18 cellular contexts compared by ENCODE assay signal in the genomic region with DNA sequence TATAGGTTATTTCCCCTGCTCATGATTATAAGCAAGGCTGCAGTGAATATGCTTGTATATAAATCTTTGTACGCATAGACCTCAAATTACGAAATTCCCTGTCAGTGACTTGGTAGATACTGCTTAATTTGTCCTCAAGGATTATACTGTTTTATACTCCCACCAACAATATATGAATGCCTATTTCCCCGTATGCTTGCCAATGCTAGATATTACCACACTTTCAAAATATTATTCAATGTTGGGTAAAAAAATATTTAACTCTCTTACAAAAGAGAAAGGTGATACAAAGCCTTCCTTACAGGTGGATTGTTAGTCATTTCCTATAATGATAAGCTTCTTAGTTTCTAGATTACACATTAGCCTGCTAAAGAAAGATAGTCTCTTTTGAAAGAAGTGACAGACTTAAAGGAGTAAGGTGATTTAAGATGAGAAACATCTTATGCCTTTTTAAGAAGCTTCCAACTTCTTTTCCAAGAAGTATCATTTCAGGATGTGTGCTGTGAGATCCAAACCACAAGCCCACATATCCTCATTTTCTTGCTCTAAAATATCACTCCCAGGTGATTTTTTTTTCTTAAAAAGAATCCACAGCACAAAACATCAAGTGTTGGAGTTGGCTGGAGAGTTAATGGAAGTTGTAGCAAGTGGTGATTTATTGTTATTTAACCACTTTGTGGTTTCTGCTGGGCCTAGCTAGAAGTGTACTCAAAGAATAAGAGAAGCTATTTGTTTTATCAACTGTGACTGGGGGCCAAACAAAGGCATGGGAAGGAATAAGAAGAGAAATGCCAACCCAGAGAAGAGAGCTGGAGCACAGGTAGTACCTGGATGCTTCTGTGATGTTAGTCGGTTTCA. TPM values are rescaled to one million over a fixed set of nuclear protein-coding genes. Genes with fewer than 3 reads are reported as not detected.
DNase-seq lines count a peak whose midpoint lies in the region; ATAC-seq and TF ChIP-seq lines count a peak whose summit lies in the region.
"Had no signal": no experiment of that assay in that cellular context is flagged by ENCODE, and none has a peak within 500 bp of the region (broad histone marks: within the 10 kb centered on the region; RNA-seq: fewer than 3 reads in every experiment).

No MANE protein-coding gene starts in this region.

- no peak for DNase-seq in MM.1S
- DNase-seq in RWPE2 (ENCODE audit: low spot score) = no peak
- no peak for DNase-seq in left lung
- no peak for DNase-seq in CD4-positive, alpha-beta T cell
- DNase-seq in GM23248 = no peak
- DNase-seq: activated CD8-positive, alpha-beta memory T cell treated with anti-CD3 and anti-CD28 coated beads, Interleukin-2, amount 50 U/mL, for 48 hours; BE2C; cerebellar nuclear complex; H7; natural killer cell; NCI-H345; psoas muscle had no signal

- H4K20me1 ChIP-seq in DOHH2 (ENCODE audit: control insufficient read depth, insufficient read depth, low read depth, low read length) (no peaks in the 10 kb centered on the region), MM.1S (ENCODE audit: insufficient read depth, low read length) (no peaks in the 10 kb centered on the region), GM23248 (ENCODE audit: insufficient read depth) (no peaks in the 10 kb centered on the region)

- CTCF ChIA-PET in CD4-positive, alpha-beta T cell (lab: Charles Lee) = no interaction called here

- H3K9me3 Mint-ChIP-seq in CD4-positive, alpha-beta T cell = peaks cover 9% of the 10 kb centered on the region

- no peaks in the 10 kb centered on the region for H3K36me3 Mint-ChIP-seq in CD4-positive, alpha-beta T cell (ENCODE audit: low read depth)
- H3K36me3 Mint-ChIP-seq: natural killer cell had no signal

- no peak overlapping the region for H3K27ac Mint-ChIP-seq in CD4-positive, alpha-beta T cell
- H3K27ac Mint-ChIP-seq: natural killer cell; T-helper 2 cell treated with Interferon-gamma antibody and Interleukin-4, amounts not matched to agents 5 μg/mL and 100 μg/mL, for 36 hours had no signal

- 32 to 36% methylated on average over 4 of the region's 4 CpGs for WGBS in GM23248 (ENCODE audit: low coverage in 1 of 2, low lambda C conversion rate in 2 of 2, missing lambda C conversion rate in 2 of 2), 2 experiments

- H3K4me3 Mint-ChIP-seq in CD4-positive, alpha-beta T cell = no peak overlapping the region
- H3K4me3 Mint-ChIP-seq: natural killer cell; T-helper 2 cell treated with Interferon-gamma antibody and Interleukin-4, amounts not matched to agents 5 μg/mL and 100 μg/mL, for 36 hours had no signal

- peak overlapping the region; percentile 63 for H3K4me2 ChIP-seq in DOHH2 (ENCODE audit: low read length)
- peak overlapping the region; percentile 48 for H3K4me2 ChIP-seq in MM.1S (ENCODE audit: low read depth, low read length)
- no peak overlapping the region for H3K4me2 ChIP-seq in GM23248 (ENCODE audit: unreplicated experiment)

- POLR2A ChIA-PET in CD4-positive, alpha-beta T cell (lab: Charles Lee) = no interaction called here

- H3F3A ChIP-seq in DOHH2 (ENCODE audit: control insufficient read depth, insufficient read depth) (no peaks in the 10 kb centered on the region), MM.1S (ENCODE audit: insufficient read depth, low read length) (peaks cover 14% of the 10 kb centered on the region; the same call in 1 of the 2 replicates), GM23248 (ENCODE audit: insufficient read depth) (no peaks in the 10 kb centered on the region)

- H3K27me3 ChIP-seq in DOHH2 (ENCODE audit: control insufficient read depth, low read length) (no peaks in the 10 kb centered on the region), MM.1S (replicated peaks; ENCODE audit: insufficient read depth, low read length) (no peaks in the 10 kb centered on the region), RWPE2 (ENCODE audit: insufficient read depth, poor library complexity, severe bottlenecking) (no peaks in the 10 kb centered on the region), left lung (peaks cover 0 to 15% of the 10 kb centered on the region in 2 donors), GM23248 (replicated peaks; ENCODE audit: insufficient read depth) (0 out of 2 replicates have a peak, but pooled peaks cover 4% of the 10 kb centered on the region)
- H3K27me3 ChIP-seq in CD4-positive, alpha-beta T cell (ENCODE audit: control insufficient read depth, insufficient read depth, low read length) = peaks cover 9% of the 10 kb centered on the region
- H3K27me3 ChIP-seq: BE2C had no signal

- in situ Hi-C loops in GM23248 (cut with MboI) = no loop called here

- no peaks in the 10 kb centered on the region for H3K79me2 ChIP-seq in DOHH2 (ENCODE audit: control insufficient read depth, low read length)
- peaks cover 98% of the 10 kb centered on the region for H3K79me2 ChIP-seq in MM.1S (ENCODE audit: low read length)
- no peaks in the 10 kb centered on the region for H3K79me2 ChIP-seq in GM23248 (ENCODE audit: insufficient read depth)

- ATAC-seq in RWPE2 (ENCODE audit: low read depth) = peak; percentile 68
- peak; percentile 70 for ATAC-seq in left lung
- ATAC-seq in CD4-positive, alpha-beta T cell (ENCODE audit: poor library complexity) = no peak
- no peak for ATAC-seq in GM21786 (IDR thresholded peaks at IDR 0.05; ENCODE audit: unreplicated experiment)
- ATAC-seq: natural killer cell, psoas muscle had no signal

- H3K4me1 ChIP-seq in DOHH2 (ENCODE audit: control insufficient read depth, low read length) (peaks cover 30% of the 10 kb centered on the region), MM.1S (ENCODE audit: low read length) (peaks cover 49% of the 10 kb centered on the region), RWPE2 (ENCODE audit: insufficient read depth, poor library complexity, severe bottlenecking) (peaks cover 25% of the 10 kb centered on the region), left lung (no peaks in the 10 kb centered on the region), GM23248 (ENCODE audit: insufficient read depth) (no peaks in the 10 kb centered on the region)
- H3K4me1 ChIP-seq: BE2C, psoas muscle had no signal

- no peak overlapping the region for H3K4me3 ChIP-seq in DOHH2 (ENCODE audit: low read length)
- no peak overlapping the region for H3K4me3 ChIP-seq in MM.1S (ENCODE audit: low read length)
- no peak overlapping the region for H3K4me3 ChIP-seq in RWPE2 (ENCODE audit: severe bottlenecking)
- no peak overlapping the region for H3K4me3 ChIP-seq in left lung
- no peak overlapping the region for H3K4me3 ChIP-seq in GM23248
- H3K4me3 ChIP-seq: psoas muscle had no signal

- peaks cover 5% of the 10 kb centered on the region for H3K4me1 Mint-ChIP-seq in CD4-positive, alpha-beta T cell (ENCODE audit: low read depth)
- H3K4me1 Mint-ChIP-seq: natural killer cell had no signal

- H3K9ac ChIP-seq in MM.1S (ENCODE audit: low read length) (peak overlapping the region; percentile 11; the same call in 1 of the 2 replicates), GM23248 (no peak overlapping the region)

- no peak overlapping the region for H3K27ac ChIP-seq in DOHH2 (ENCODE audit: low read depth, low read length)
- H3K27ac ChIP-seq in MM.1S (ENCODE audit: low read length) = peak overlapping the region; percentile 67
- peak overlapping the region; percentile 25 for H3K27ac ChIP-seq in RWPE2 (ENCODE audit: poor library complexity, severe bottlenecking)
- no peak overlapping the region for H3K27ac ChIP-seq in left lung
- no peak overlapping the region for H3K27ac ChIP-seq in CD4-positive, alpha-beta T cell (ENCODE audit: low read depth, low read length)
- no peak overlapping the region for H3K27ac ChIP-seq in GM23248
- H3K27ac ChIP-seq: psoas muscle had no signal

- H3K27me3 Mint-ChIP-seq in CD4-positive, alpha-beta T cell = peaks cover 12% of the 10 kb centered on the region

- intact Hi-C loops in left lung (cut with DNase I) = no loop called here
- intact Hi-C loops in CD4-positive, alpha-beta T cell (cut with DNase I, micrococcal nuclease) = no loop called here

- peaks cover 8% of the 10 kb centered on the region for H3K9me3 ChIP-seq in DOHH2 (ENCODE audit: control insufficient read depth, insufficient read depth, low read length)
- H3K9me3 ChIP-seq in MM.1S (replicated peaks; ENCODE audit: insufficient read depth, low read length) = no peaks in the 10 kb centered on the region
- no peaks in the 10 kb centered on the region for H3K9me3 ChIP-seq in RWPE2 (ENCODE audit: severe bottlenecking)
- H3K9me3 ChIP-seq in left lung = no peaks in the 10 kb centered on the region
- H3K9me3 ChIP-seq in CD4-positive, alpha-beta T cell (ENCODE audit: control insufficient read depth, low read length) = no peaks in the 10 kb centered on the region
- no peaks in the 10 kb centered on the region for H3K9me3 ChIP-seq in GM23248 (ENCODE audit: low read depth)
- H3K9me3 ChIP-seq: BE2C, psoas muscle had no signal

- no peak for TF ChIP-seq CTCF in DOHH2 (IDR thresholded peaks at IDR 0.05; ENCODE audit: low read depth, low read length, poor library complexity, severe bottlenecking)
- TF ChIP-seq CTCF in MM.1S (IDR thresholded peaks at IDR 0.05; ENCODE audit: low read length) = no peak
- TF ChIP-seq CTCF in RWPE2 (IDR thresholded peaks at IDR 0.05; ENCODE audit: poor library complexity, severe bottlenecking) = no peak
- no peak for TF ChIP-seq CTCF in left lung (IDR thresholded peaks at IDR 0.05)
- no peak for TF ChIP-seq CTCF in CD4-positive, alpha-beta T cell (IDR thresholded peaks at IDR 0.05)

- no peak overlapping the region for H2AFZ ChIP-seq in MM.1S (ENCODE audit: low read length)
- no peak overlapping the region for H2AFZ ChIP-seq in GM23248

- no peaks in the 10 kb centered on the region for H3K9me2 ChIP-seq in DOHH2 (replicated peaks; ENCODE audit: control insufficient read depth, low read length)
- H3K9me2 ChIP-seq in MM.1S (replicated peaks; ENCODE audit: insufficient read depth, low read length) = no peaks in the 10 kb centered on the region
- no peaks in the 10 kb centered on the region for H3K9me2 ChIP-seq in GM23248 (ENCODE audit: insufficient read depth)

- H3K36me3 ChIP-seq in DOHH2 (ENCODE audit: control insufficient read depth, low read length) = no peaks in the 10 kb centered on the region
- peaks cover 13% of the 10 kb centered on the region for H3K36me3 ChIP-seq in MM.1S (replicated peaks; ENCODE audit: insufficient read depth, low read length)
- no peaks in the 10 kb centered on the region for H3K36me3 ChIP-seq in RWPE2 (ENCODE audit: low read depth)
- H3K36me3 ChIP-seq in left lung = no peaks in the 10 kb centered on the region
- no peaks in the 10 kb centered on the region for H3K36me3 ChIP-seq in GM23248 (ENCODE audit: low read depth)
- H3K36me3 ChIP-seq: BE2C had no signal

RNA-seq across cellular contexts. Expression of a gene that starts 59.2 kb away (rescaled TPM):
- total RNA-seq in left lung = under 1 TPM; 0.17 to 0.24 TPM
- not detected for total RNA-seq in CD4-positive, alpha-beta T cell
- not detected in 2 replicates for total RNA-seq in GM23248 (2014; rRNA removed; shearing (Covaris generic))
- polyA plus RNA-seq in GM23248 (2016; fragmentation: Nextera tagmentation; extraction: Ambion mirVana) = not detected in 2 replicates
- total RNA-seq: fibroblast of villous mesenchyme, H7, lung microvascular endothelial cell, MCF 10A, natural killer cell had no signal
- polyA plus RNA-seq: psoas muscle had no signal

Comparison
In these comparisons a context has a peak if more than half of its experiments do, and no peak if none do; other contexts are left out.
1. H3K27ac ChIP-seq: peak in MM.1S (single experiment) and RWPE2 (single experiment); none in DOHH2 (single experiment), left lung (0 of 2), CD4-positive, alpha-beta T cell (single experiment) and GM23248 (single experiment).
2. ATAC-seq: peak in RWPE2 (single experiment) and left lung (single experiment); none in CD4-positive, alpha-beta T cell (single experiment) and GM21786 (single experiment).